In genomic region chr9:107723015-107723414, GRCh38 we compare ENCODE assay signal across 1 cellular context.
TF ChIP-seq lines count a peak whose summit lies in the region.

No MANE protein-coding gene starts in this region.

TF ChIP-seq in K562, 482 proteins besides CTCF, POLR2A, EP300 and RAD21 (continued from another document):
- TF ChIP-seq USF2 (CRISPR knock-in tag; IDR thresholded peaks at IDR 0.05) (peak; percentile 27; the same call in 1 of the 2 replicates), CBFA2T2 (conservative IDR thresholded peaks at IDR 0.05) (0 out of 2 replicates have a peak, but pooled peaks have one; percentile 3)
TF ChIP-seq in K562: peak in this region for 4.
